Comparison of ENCODE assay signal across 26 cellular contexts in genomic region chr6:110587328-110587727, GRCh38.
A peak's percentile ranks its signal among the peaks of the same experiment; 100 is the strongest.
DNase-seq lines count a peak whose midpoint lies in the region; ATAC-seq, FAIRE-seq and TF ChIP-seq lines count a peak whose summit lies in the region.
"Had no signal": no experiment of that assay in that cellular context is flagged by ENCODE, and none has a peak within 500 bp of the region (broad histone marks: within the 10 kb centered on the region; RNA-seq: fewer than 3 reads in every experiment).

No MANE protein-coding gene starts in this region.

- POLR2A ChIA-PET in GM12878 (lab: Charles Lee) = no interaction called here
- POLR2A ChIA-PET in activated CD4-positive, alpha-beta memory T cell treated with anti-CD3 and anti-CD28 coated beads for 36 hours (lab: Charles Lee) = no interaction called here

- in situ Hi-C loops in GM12878 (cut with MboI) = no loop called here

- H3K36me3 Mint-ChIP-seq in activated CD4-positive, alpha-beta memory T cell treated with anti-CD3 and anti-CD28 coated beads for 36 hours = no peaks in the 10 kb centered on the region
- H3K36me3 Mint-ChIP-seq: CD14-positive monocyte; CD4-positive, alpha-beta memory T cell; CD4-positive, CD25-positive, alpha-beta regulatory T cell had no signal

- no peak overlapping the region for H3K27ac ChIP-seq in GM12878 (ENCODE audit: control insufficient read depth, insufficient read depth)
- H3K27ac ChIP-seq: BLaER1 had no signal

- 70% methylated on average over 2 of the region's 2 CpGs for WGBS in GM12878 (ENCODE audit: insufficient coverage, insufficient replicate concordance, low lambda C conversion rate, missing lambda C conversion rate)

- no peak for TF ChIP-seq EP300 in GM12878 (IDR thresholded peaks at IDR 0.05; ENCODE audit: borderline replicate concordance in 1 of 2, control insufficient read depth in 1 of 2, low read depth in 2 of 2, low read length in 2 of 2)

- TF ChIP-seq RAD21 in GM12878 (IDR thresholded peaks at IDR 0.05; ENCODE audit: insufficient read depth, low read depth, low read length) = no peak

- no peaks in the 10 kb centered on the region for H3K27me3 Mint-ChIP-seq in activated CD4-positive, alpha-beta memory T cell treated with anti-CD3 and anti-CD28 coated beads for 36 hours
- H3K27me3 Mint-ChIP-seq: CD4-positive, alpha-beta memory T cell; CD4-positive, CD25-positive, alpha-beta regulatory T cell; CD8-positive, alpha-beta memory T cell had no signal

- CTCF ChIA-PET in GM12878 (lab: Yijun Ruan, JAX) = no interaction called here
- CTCF ChIA-PET in activated CD4-positive, alpha-beta memory T cell treated with anti-CD3 and anti-CD28 coated beads for 36 hours (lab: Charles Lee) = interaction anchor here (1.2 kb wide), 1 partner anchor 59 kb away, joined by 3 read pairs; no protein-coding TSS in a partner anchor

- RAD21 ChIA-PET in GM12878 (lab: Charles Lee; ENCODE audit: unreplicated experiment) = no interaction called here

- no peaks in the 10 kb centered on the region; the same call in 2 of the 3 replicates for H3K9me3 ChIP-seq in GM12878 (replicated peaks; ENCODE audit: control insufficient read depth, insufficient read depth, low read length)
- H3K9me3 ChIP-seq: BE2C, BLaER1 had no signal

- H3K27me3 ChIP-seq in GM12878 (replicated peaks in 1 of 2; ENCODE audit: control insufficient read depth in 2 of 2, insufficient read depth in 2 of 2, low read length in 1 of 2) = no peaks in the 10 kb centered on the region
- H3K27me3 ChIP-seq in bronchial epithelial cell (ENCODE audit: control insufficient read depth, insufficient read depth, low read length) = no peaks in the 10 kb centered on the region
- H3K27me3 ChIP-seq: BE2C, BLaER1 had no signal

- H3K4me3 ChIP-seq in GM12878 = no peak overlapping the region
- no peak overlapping the region for H3K4me3 ChIP-seq in bronchial epithelial cell (ENCODE audit: low read depth, low read length)
- H3K4me3 ChIP-seq: BLaER1 had no signal

- ATAC-seq in GM12878 (no peak), HG02970 (IDR thresholded peaks at IDR 0.05; ENCODE audit: low FRiP score, unreplicated experiment) (no peak)

- no peak for DNase-seq in GM12892 (ENCODE audit: insufficient read length)
- DNase-seq in MV-4-11 (lab: John Stamatoyannopoulos, UW) = peak; percentile 2
- no peak for DNase-seq in GM12878 (ENCODE audit: low read depth, low spot score)
- no peak for DNase-seq in bronchial epithelial cell (ENCODE audit: low read depth)
- DNase-seq in activated CD4-positive, alpha-beta memory T cell treated with anti-CD3 and anti-CD28 coated beads for 36 hours = no peak
- no peak for DNase-seq in NCI-H345 (lab: John Stamatoyannopoulos, UW)
- DNase-seq: 8988T; ACHN; BE2C; C1 segment of cervical spinal cord; CD4-positive, alpha-beta memory T cell; CD4-positive, CD25-positive, alpha-beta regulatory T cell; CD8-positive, alpha-beta memory T cell; COR-L47; DMS 273 treated with DMSO at 0.1 percent for 48 hours; DMS153; DMS53; DMS79; DND-41; EL; GDM1 had no signal

- no peak overlapping the region for H3K4me2 ChIP-seq in GM12878 (ENCODE audit: control insufficient read depth, insufficient read depth)
- H3K4me2 ChIP-seq: BLaER1 had no signal

- H3K27ac Mint-ChIP-seq in activated CD4-positive, alpha-beta memory T cell treated with anti-CD3 and anti-CD28 coated beads for 36 hours = no peak overlapping the region
- H3K27ac Mint-ChIP-seq: CD14-positive monocyte; CD4-positive, alpha-beta memory T cell; CD4-positive, CD25-positive, alpha-beta regulatory T cell had no signal

- H3K79me2 ChIP-seq in GM12878 (ENCODE audit: control insufficient read depth, insufficient read depth, low read length) = no peaks in the 10 kb centered on the region

- TF ChIP-seq CTCF in GM12878 (IDR thresholded peaks at IDR 0.05 in 2 of 3, conservative IDR thresholded peaks at IDR 0.05 in 1 of 3; ENCODE audit: control insufficient read depth in 2 of 3, extremely low read depth in 1 of 3, insufficient read depth in 1 of 3, low read depth in 3 of 3, low read length in 3 of 3) (no peak), bronchial epithelial cell (IDR thresholded peaks at IDR 0.05; ENCODE audit: insufficient read depth, low read length, severe bottlenecking) (no peak)

- H3K36me3 ChIP-seq in GM12878 (ENCODE audit: control insufficient read depth in 2 of 2, insufficient read depth in 2 of 2, low read length in 1 of 2) = no peaks in the 10 kb centered on the region
- H3K36me3 ChIP-seq in bronchial epithelial cell (ENCODE audit: control insufficient read depth, insufficient read depth, low read length) = no peaks in the 10 kb centered on the region
- H3K36me3 ChIP-seq: BE2C, BLaER1 had no signal

- BruUV-seq in GM12878 (replicated peaks; lab: Mats Ljungman, UMichigan) = no TSS peak

- H3K4me3 Mint-ChIP-seq in activated CD4-positive, alpha-beta memory T cell treated with anti-CD3 and anti-CD28 coated beads for 36 hours = no peak overlapping the region
- H3K4me3 Mint-ChIP-seq: CD14-positive monocyte; CD4-positive, alpha-beta memory T cell; CD8-positive, alpha-beta memory T cell had no signal

- SMC1A ChIA-PET in GM12878 (lab: Charles Lee; ENCODE audit: uncharacterized antibody, unreplicated experiment) = interaction anchor here (1.6 kb wide), 1 partner anchor 10 kb away, joined by 3 read pairs; no protein-coding TSS in a partner anchor

- no peaks in the 10 kb centered on the region for H4K20me1 ChIP-seq in GM12878 (ENCODE audit: control insufficient read depth, insufficient read depth)
- H4K20me1 ChIP-seq: BLaER1 had no signal

- H3K4me1 Mint-ChIP-seq in activated CD4-positive, alpha-beta memory T cell treated with anti-CD3 and anti-CD28 coated beads for 36 hours (ENCODE audit: low read depth) = peaks cover 18% of the 10 kb centered on the region

- intact Hi-C loops in GM12878 (cut with micrococcal nuclease; ENCODE audit: unreplicated experiment) = no loop called here
- intact Hi-C loops in activated CD4-positive, alpha-beta memory T cell treated with anti-CD3 and anti-CD28 coated beads for 36 hours (cut with micrococcal nuclease) = no loop called here

- peak; percentile 48 for FAIRE-seq in GM12892 (lab: Jason Lieb, UNC)
- no peak for FAIRE-seq in GM12878 (lab: Jason Lieb, UNC)
- FAIRE-seq in bronchial epithelial cell (lab: Jason Lieb, UNC) = peak; percentile 28
- FAIRE-seq: A204.1, GM18507 had no signal

- peaks cover 20% of the 10 kb centered on the region for H3K4me1 ChIP-seq in GM12878 (ENCODE audit: control insufficient read depth, insufficient read depth, low read length)
- H3K4me1 ChIP-seq: BE2C, BLaER1 had no signal

- H2AFZ ChIP-seq in GM12878 (ENCODE audit: control insufficient read depth, low read depth, low read length) = no peak overlapping the region

- H3K9me3 Mint-ChIP-seq in activated CD4-positive, alpha-beta memory T cell treated with anti-CD3 and anti-CD28 coated beads for 36 hours = no peaks in the 10 kb centered on the region
- H3K9me3 Mint-ChIP-seq: CD4-positive, alpha-beta memory T cell; CD8-positive, alpha-beta memory T cell had no signal

- TF ChIP-seq POLR2A in GM12892 (IDR thresholded peaks at IDR 0.05; ENCODE audit: low read depth, low read length) (no peak), GM12878 (IDR thresholded peaks at IDR 0.05; ENCODE audit: low read depth, low read length) (no peak)

- H3K9ac ChIP-seq in GM12878 (ENCODE audit: control insufficient read depth, insufficient read depth, low read length) = no peak overlapping the region
- H3K9ac ChIP-seq: BLaER1 had no signal

TF ChIP-seq in GM12878, 131 proteins besides CTCF, POLR2A, EP300 and RAD21 (continues in another document):
- TF ChIP-seq KDM1A (IDR thresholded peaks at IDR 0.05; ENCODE audit: borderline replicate concordance) = no peak
- peak; percentile 93 for TF ChIP-seq ZNF687 (IDR thresholded peaks at IDR 0.05)
